In the genomic region with DNA sequence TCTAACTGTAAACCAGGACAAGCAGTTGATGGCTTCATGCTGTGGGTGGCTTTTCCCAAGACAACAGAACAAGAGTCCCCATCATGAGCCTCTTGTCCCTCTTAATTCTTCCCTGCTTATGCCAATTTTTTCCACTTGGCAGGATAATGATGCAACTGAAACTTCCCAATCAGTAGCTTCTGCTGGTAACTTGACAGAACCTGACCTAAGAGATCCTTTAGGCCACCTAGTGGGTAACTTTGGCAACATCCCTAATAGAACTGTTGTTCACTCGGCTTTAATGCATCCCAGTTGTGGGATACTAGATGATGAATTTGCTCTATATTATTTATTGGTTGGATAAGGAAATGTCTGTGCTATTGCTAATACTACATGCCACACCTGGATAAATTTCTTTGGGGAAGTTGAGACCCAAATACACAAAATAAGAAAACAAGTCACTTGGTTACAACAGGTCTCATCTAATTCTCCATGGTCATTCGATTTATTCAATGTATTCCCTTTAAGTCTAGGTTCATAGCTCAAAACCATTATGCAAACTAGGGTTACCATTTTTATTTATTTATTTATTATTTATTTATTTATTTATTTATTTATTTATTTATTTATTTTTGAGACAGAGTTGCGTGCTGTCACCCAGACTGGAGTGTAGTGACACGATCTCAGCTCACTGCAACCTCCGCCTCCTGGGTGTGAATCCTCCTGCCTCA, we compare ENCODE assay signal across 8 cellular contexts. TPM values are rescaled to one million over a fixed set of nuclear protein-coding genes. Genes with fewer than 3 reads are reported as not detected.
DNase-seq lines count a peak whose midpoint lies in the region; ATAC-seq and TF ChIP-seq lines count a peak whose summit lies in the region.

No MANE protein-coding gene starts in this region.

- no peak overlapping the region for H3K27ac ChIP-seq in SJCRH30

- H3K9me3 Mint-ChIP-seq in nephron = no peaks in the 10 kb centered on the region
- H3K9me3 Mint-ChIP-seq in activated CD4-positive, alpha-beta memory T cell treated with anti-CD3 and anti-CD28 coated beads, Interleukin-2, amount 10 ng/mL, durations not matched to agents 7 days and 5 days = no peaks in the 10 kb centered on the region

- H3K4me1 Mint-ChIP-seq in nephron = no peaks in the 10 kb centered on the region
- H3K4me1 Mint-ChIP-seq in activated CD4-positive, alpha-beta memory T cell treated with anti-CD3 and anti-CD28 coated beads, Interleukin-2, amount 10 ng/mL, durations not matched to agents 7 days and 5 days = peaks cover 5% of the 10 kb centered on the region

- H3K4me3 ChIP-seq in SJCRH30 (no peak overlapping the region), epithelial cell of proximal tubule (ENCODE audit: low read depth, low read length) (no peak overlapping the region)

- TF ChIP-seq CTCF in epithelial cell of proximal tubule (conservative IDR thresholded peaks at IDR 0.05; ENCODE audit: low read depth, low read length) (peak; percentile 81), nephron (IDR thresholded peaks at IDR 0.05; ENCODE audit: unreplicated experiment in 3 of 3) (peak; percentile 72 to 76 (median 73))

- POLR2A ChIA-PET in activated CD4-positive, alpha-beta memory T cell treated with anti-CD3 and anti-CD28 coated beads, Interleukin-2, amount 10 ng/mL, durations not matched to agents 7 days and 5 days (lab: Charles Lee) = no interaction called here

- H3K27me3 Mint-ChIP-seq in nephron (ENCODE audit: low read depth) = peaks cover 12% of the 10 kb centered on the region
- H3K27me3 Mint-ChIP-seq in activated CD4-positive, alpha-beta memory T cell treated with anti-CD3 and anti-CD28 coated beads, Interleukin-2, amount 10 ng/mL, durations not matched to agents 7 days and 5 days = peaks cover 34% of the 10 kb centered on the region

- no peak overlapping the region for H3K4me3 Mint-ChIP-seq in nephron
- H3K4me3 Mint-ChIP-seq in activated CD4-positive, alpha-beta memory T cell treated with anti-CD3 and anti-CD28 coated beads, Interleukin-2, amount 10 ng/mL, durations not matched to agents 7 days and 5 days = no peak overlapping the region

- DNase-seq in SIG-M5 treated with dmso at 0.1 percent for 504 hours (lab: John Stamatoyannopoulos, UW; ENCODE audit: unreplicated experiment) (peak; percentile 47), SIG-M5 (lab: John Stamatoyannopoulos, UW) (no peak), Kasumi-1 (lab: John Stamatoyannopoulos, UW) (peak; percentile 74 to 75), SJCRH30 (peak; percentile 24 to 65), epithelial cell of proximal tubule (ENCODE audit: low read depth) (peak; percentile 26)
- no peak for DNase-seq in activated CD4-positive, alpha-beta memory T cell treated with anti-CD3 and anti-CD28 coated beads, Interleukin-2, amount 10 ng/mL, durations not matched to agents 7 days and 5 days

- no peaks in the 10 kb centered on the region for H3K36me3 ChIP-seq in SJCRH30

- H3K4me1 ChIP-seq in SJCRH30 = no peaks in the 10 kb centered on the region

- no peak for ATAC-seq in GM18505 (IDR thresholded peaks at IDR 0.05; ENCODE audit: unreplicated experiment)

- CTCF ChIA-PET in activated CD4-positive, alpha-beta memory T cell treated with anti-CD3 and anti-CD28 coated beads, Interleukin-2, amount 10 ng/mL, durations not matched to agents 7 days and 5 days (lab: Charles Lee) = interaction anchor here (0.6 to 2.5 kb wide), 8 partner anchors 11 to 508 kb away, joined by 3 to 16 read pairs (median 3); no protein-coding TSS in a partner anchor

- H3K9me3 ChIP-seq in SJCRH30 (replicated peaks) = no peaks in the 10 kb centered on the region

- H3K27me3 ChIP-seq in SJCRH30 = no peaks in the 10 kb centered on the region; the same call in 1 of the 2 replicates

- TF ChIP-seq POLR2A in GM18505 (IDR thresholded peaks at IDR 0.05; ENCODE audit: borderline replicate concordance, extremely low read depth, insufficient read depth, insufficient read length) = no peak

- H3K36me3 Mint-ChIP-seq in nephron (ENCODE audit: low read depth) = no peaks in the 10 kb centered on the region
- no peaks in the 10 kb centered on the region for H3K36me3 Mint-ChIP-seq in activated CD4-positive, alpha-beta memory T cell treated with anti-CD3 and anti-CD28 coated beads, Interleukin-2, amount 10 ng/mL, durations not matched to agents 7 days and 5 days (ENCODE audit: low read depth)

- no peak overlapping the region for H3K27ac Mint-ChIP-seq in nephron
- no peak overlapping the region for H3K27ac Mint-ChIP-seq in activated CD4-positive, alpha-beta memory T cell treated with anti-CD3 and anti-CD28 coated beads, Interleukin-2, amount 10 ng/mL, durations not matched to agents 7 days and 5 days

RNA-seq across cellular contexts. Expression of a gene that starts 41.4 kb away (rescaled TPM):
- 0.18 TPM in 1 of 2 replicates, not detected in the other for total RNA-seq in SJCRH30 (2014; rRNA removed; shearing (Covaris generic))
- not detected in 2 replicates for total RNA-seq in epithelial cell of proximal tubule
- under 1 TPM; 0.05 to 0.63 TPM for total RNA-seq in activated CD4-positive, alpha-beta memory T cell treated with anti-CD3 and anti-CD28 coated beads, Interleukin-2, amount 10 ng/mL, durations not matched to agents 7 days and 5 days

RNA-seq across cellular contexts. Expression of a gene that starts 46.0 kb away (rescaled TPM):
- 31.7 and 34.2 TPM in 2 replicates for total RNA-seq in SJCRH30 (2014; rRNA removed; shearing (Covaris generic))
- 52.6 and 109 TPM in 2 replicates for total RNA-seq in epithelial cell of proximal tubule
- 10 to 100 TPM; 58.8 to 62.5 TPM for total RNA-seq in activated CD4-positive, alpha-beta memory T cell treated with anti-CD3 and anti-CD28 coated beads, Interleukin-2, amount 10 ng/mL, durations not matched to agents 7 days and 5 days

Comparison
In these comparisons a context has a peak if more than half of its experiments do, and no peak if none do; other contexts are left out.
1. DNase-seq: peak in SIG-M5 treated with dmso at 0.1 percent for 504 hours (single experiment), Kasumi-1 (2 of 2), SJCRH30 (2 of 2) and epithelial cell of proximal tubule (single experiment); none in SIG-M5 (single experiment) and activated CD4-positive, alpha-beta memory T cell treated with anti-CD3 and anti-CD28 coated beads, Interleukin-2, amount 10 ng/mL, durations not matched to agents 7 days and 5 days (single experiment).